ENCODE assay signal across 17 cellular contexts in genomic region chr2:147483293-147483669, GRCh38.
"Had no signal": no experiment of that assay in that cellular context is flagged by ENCODE, and none has a peak within 500 bp of the region (broad histone marks: within the 10 kb centered on the region; RNA-seq: fewer than 3 reads in every experiment).

No MANE protein-coding gene starts in this region.

- ATAC-seq: activated CD4-positive, CD25-positive, alpha-beta regulatory T cell treated with anti-CD3 and anti-CD28 coated beads, Interleukin-2, amount 50 U/mL, for 24 hours; left cardiac atrium; naive thymus-derived CD8-positive, alpha-beta T cell; T-cell had no signal

- DNase-seq: activated CD4-positive, alpha-beta T cell treated with anti-CD3 and anti-CD28 coated beads, Interleukin-2, amount 50 U/mL, for 1 hour; activated naive CD4-positive, alpha-beta T cell treated with Interleukin-2 at 50 U/mL for 16 hours; activated T-cell treated with anti-CD3 and anti-CD28 coated beads for 4 hours; aorta; foreskin fibroblast; immature natural killer cell; left cardiac atrium; naive thymus-derived CD8-positive, alpha-beta T cell; stimulated activated CD4-positive, alpha-beta T cell treated with anti-CD3 and anti-CD28 coated beads, Interleukin-2, amount 100 ng/mL, for 48 hours; stimulated activated naive CD4-positive, alpha-beta T cell treated with Interleukin-2 at 50 U/mL for 16 hours; T-cell; T-helper 9 cell had no signal

- H3K4me3 ChIP-seq: suprapubic skin had no signal

- H3K4me1 ChIP-seq: parathyroid adenoma, suprapubic skin had no signal

- H3K9me3 ChIP-seq: neutrophil, suprapubic skin had no signal

- H3K9me3 Mint-ChIP-seq: immature natural killer cell; naive thymus-derived CD8-positive, alpha-beta T cell; T-cell; type B pancreatic cell had no signal

- H3K36me3 Mint-ChIP-seq: immature natural killer cell; naive thymus-derived CD8-positive, alpha-beta T cell; T-cell; type B pancreatic cell had no signal

- H3K9ac ChIP-seq: parathyroid adenoma had no signal

- H3K27me3 Mint-ChIP-seq: naive thymus-derived CD8-positive, alpha-beta T cell; T-cell; type B pancreatic cell had no signal

- H3K36me3 ChIP-seq: neutrophil, suprapubic skin had no signal

- H3K4me1 Mint-ChIP-seq: naive thymus-derived CD8-positive, alpha-beta T cell had no signal

- H3K27ac ChIP-seq: neutrophil, parathyroid adenoma, suprapubic skin had no signal

- H3K27me3 ChIP-seq: neutrophil, suprapubic skin had no signal

- H3K27ac Mint-ChIP-seq: naive thymus-derived CD8-positive, alpha-beta T cell; T-cell; type B pancreatic cell had no signal

- H3K79me2 ChIP-seq: parathyroid adenoma had no signal

- H3K4me3 Mint-ChIP-seq: immature natural killer cell; naive thymus-derived CD8-positive, alpha-beta T cell; T-cell; type B pancreatic cell had no signal
